Comparison of ENCODE assay signal across 11 cellular contexts in genomic region chr16:57807252-57807967, GRCh38. TPM values are rescaled to one million over a fixed set of nuclear protein-coding genes. Genes with fewer than 3 reads are reported as not detected.
DNase-seq lines count a peak whose midpoint lies in the region; ATAC-seq and TF ChIP-seq lines count a peak whose summit lies in the region.
"Had no signal": no experiment of that assay in that cellular context is flagged by ENCODE, and none has a peak within 500 bp of the region (broad histone marks: within the 10 kb centered on the region; RNA-seq: fewer than 3 reads in every experiment).

No MANE protein-coding gene starts in this region.

- H3K4me1 Mint-ChIP-seq in CD14-positive monocyte = peaks cover 38% of the 10 kb centered on the region
- peaks cover 43 to 46% of the 10 kb centered on the region in 2 donors for H3K4me1 Mint-ChIP-seq in natural killer cell treated with Interleukin-12 subunit alpha and Interleukin-12 subunit beta and Interleukin-15 and Interleukin-18, amount 100 ng/mL, for 72 hours (ENCODE audit: low read depth in 2 of 2)

- peak overlapping the region; percentile 60 to 96 (median 90) for H3K27ac ChIP-seq in body of pancreas
- H3K27ac ChIP-seq: thoracic aorta had no signal

- DNase-seq in CD14-positive monocyte (ENCODE audit: low spot score) = no peak
- peak; percentile 83 for DNase-seq in LoVo (ENCODE audit: low spot score)
- no peak for DNase-seq in body of pancreas
- no peak for DNase-seq in natural killer cell treated with Interleukin-12 subunit alpha and Interleukin-12 subunit beta and Interleukin-15 and Interleukin-18, amount 100 ng/mL, for 72 hours (ENCODE audit: low spot score)
- no peak for DNase-seq in NCI-H226
- DNase-seq in left colon = no peak

- H3K4me1 ChIP-seq in body of pancreas = peaks cover 67% of the 10 kb centered on the region

- H3K36me3 ChIP-seq in body of pancreas (replicated peaks in 1 of 2; ENCODE audit: insufficient read depth in 1 of 2, low read depth in 2 of 2) = no peaks in the 10 kb centered on the region
- H3K36me3 ChIP-seq: Peyer's patch, thoracic aorta had no signal

- WGBS in body of pancreas, 2 donors = 74 to 75% methylated on average over 7 of the region's 7 CpGs

- peak overlapping the region in 1 of 2 donors; percentile 26 for H3K4me3 Mint-ChIP-seq in CD14-positive monocyte
- H3K4me3 Mint-ChIP-seq in natural killer cell treated with Interleukin-12 subunit alpha and Interleukin-12 subunit beta and Interleukin-15 and Interleukin-18, amount 100 ng/mL, for 72 hours = peak overlapping the region; percentile 8

- peaks cover 0 to 7% (median 4%) of the 10 kb centered on the region in 7 donors for H3K9me3 Mint-ChIP-seq in CD14-positive monocyte
- H3K9me3 Mint-ChIP-seq in natural killer cell treated with Interleukin-12 subunit alpha and Interleukin-12 subunit beta and Interleukin-15 and Interleukin-18, amount 100 ng/mL, for 72 hours = no peaks in the 10 kb centered on the region
- H3K9me3 Mint-ChIP-seq: nephron progenitor cell had no signal

- H3K36me3 Mint-ChIP-seq in CD14-positive monocyte = peaks cover 6 to 7% of the 10 kb centered on the region in 2 donors
- no peaks in the 10 kb centered on the region for H3K36me3 Mint-ChIP-seq in natural killer cell treated with Interleukin-12 subunit alpha and Interleukin-12 subunit beta and Interleukin-15 and Interleukin-18, amount 100 ng/mL, for 72 hours

- no peak overlapping the region for H3K4me3 ChIP-seq in body of pancreas
- H3K4me3 ChIP-seq: Peyer's patch had no signal

- H3K9me3 ChIP-seq in body of pancreas = no peaks in the 10 kb centered on the region
- H3K9me3 ChIP-seq: Peyer's patch, thoracic aorta had no signal

- ATAC-seq in body of pancreas = no peak
- no peak for ATAC-seq in natural killer cell treated with Interleukin-12 subunit alpha and Interleukin-12 subunit beta and Interleukin-15 and Interleukin-18, amount 100 ng/mL, for 72 hours
- no peak for ATAC-seq in GM18505 (IDR thresholded peaks at IDR 0.05; ENCODE audit: unreplicated experiment)
- ATAC-seq in left colon = no peak
- no peak for ATAC-seq in GM19328 (IDR thresholded peaks at IDR 0.05; ENCODE audit: unreplicated experiment)

- TF ChIP-seq POLR2A in body of pancreas (IDR thresholded peaks at IDR 0.05) (no peak), GM18505 (IDR thresholded peaks at IDR 0.05; ENCODE audit: borderline replicate concordance, extremely low read depth, insufficient read depth, insufficient read length) (no peak)

- intact Hi-C loops in CD14-positive monocyte (cut with micrococcal nuclease) = loop anchor here in 1 of 2 donors (10.0 kb wide), 1 partner anchor 197 kb away; the partner anchor contains the start of genes USB1 and ZNF319
- intact Hi-C loops in body of pancreas (cut with DNase I) = no loop called here
- intact Hi-C loops in left colon (cut with DNase I, micrococcal nuclease) = no loop called here

- H3K27ac Mint-ChIP-seq in CD14-positive monocyte = peak overlapping the region in 4 of 7 donors; percentile 10 to 82 (median 28)
- no peak overlapping the region for H3K27ac Mint-ChIP-seq in natural killer cell treated with Interleukin-12 subunit alpha and Interleukin-12 subunit beta and Interleukin-15 and Interleukin-18, amount 100 ng/mL, for 72 hours
- H3K27ac Mint-ChIP-seq: nephron progenitor cell had no signal

- TF ChIP-seq CTCF in CD14-positive monocyte (IDR thresholded peaks at IDR 0.05) = no peak
- no peak for TF ChIP-seq CTCF in body of pancreas (IDR thresholded peaks at IDR 0.05)

- H3K27me3 Mint-ChIP-seq in CD14-positive monocyte (ENCODE audit: low read depth in 3 of 3) = peaks cover 26 to 61% (median 52%) of the 10 kb centered on the region in 3 donors
- no peaks in the 10 kb centered on the region for H3K27me3 Mint-ChIP-seq in natural killer cell treated with Interleukin-12 subunit alpha and Interleukin-12 subunit beta and Interleukin-15 and Interleukin-18, amount 100 ng/mL, for 72 hours

- H3K27me3 ChIP-seq in body of pancreas = no peaks in the 10 kb centered on the region
- H3K27me3 ChIP-seq: Peyer's patch had no signal

RNA-seq across cellular contexts. Expression of gene KIFC3, which starts 5.1 kb away (rescaled TPM):
- under 1 TPM in 1 of 2 donors, not detected in 1; 0.24 TPM for polyA plus RNA-seq in CD14-positive monocyte
- total RNA-seq in body of pancreas (100 to 1,000 TPM; 120 to 205 TPM), left colon (1 to 10 TPM; 4.3 to 5.6 TPM)
- total RNA-seq in natural killer cell treated with Interleukin-12 subunit alpha and Interleukin-12 subunit beta and Interleukin-15 and Interleukin-18, amount 100 ng/mL, for 72 hours = 10 to 100 TPM in 1 of 2 donors, 1 to 10 TPM in 1; 2.5 to 10.0 TPM

Comparison
In these comparisons a context has a peak if more than half of its experiments do, and no peak if none do; other contexts are left out.
1. H3K27ac Mint-ChIP-seq: peak in CD14-positive monocyte (4 of 7); none in natural killer cell treated with Interleukin-12 subunit alpha and Interleukin-12 subunit beta and Interleukin-15 and Interleukin-18, amount 100 ng/mL, for 72 hours (0 of 2).
2. RNA of gene KIFC3, which starts 5.1 kb away (total RNA-seq): 120 to 205 TPM in body of pancreas; 2.5 to 10.0 TPM in natural killer cell treated with Interleukin-12 subunit alpha and Interleukin-12 subunit beta and Interleukin-15 and Interleukin-18, amount 100 ng/mL, for 72 hours and 4.3 to 5.6 TPM in left colon; every median in the first group is over 10 times any median in the second.